Comparison of ENCODE assay signal across 8 cellular contexts in genomic region chr15:64809649-64810498, GRCh38. TPM values are rescaled to one million over a fixed set of nuclear protein-coding genes. Genes with fewer than 3 reads are reported as not detected.
A peak's percentile ranks its signal among the peaks of the same experiment; 100 is the strongest.
DNase-seq lines count a peak whose midpoint lies in the region; ATAC-seq and TF ChIP-seq lines count a peak whose summit lies in the region.

No MANE protein-coding gene starts in this region.

- TF ChIP-seq EP300 in gastroesophageal sphincter (IDR thresholded peaks at IDR 0.05) (no peak), tibial nerve (IDR thresholded peaks at IDR 0.05) (no peak)

- H3K4me1 ChIP-seq in RWPE2 (ENCODE audit: insufficient read depth, poor library complexity, severe bottlenecking) (no peaks in the 10 kb centered on the region), gastroesophageal sphincter (peaks cover 0 to 51% (median 5%) of the 10 kb centered on the region in 3 donors), tibial nerve (peaks cover 0 to 3% (median 0%) of the 10 kb centered on the region in 4 donors)

- no peaks in the 10 kb centered on the region for H3K27me3 ChIP-seq in RWPE2 (ENCODE audit: insufficient read depth, poor library complexity, severe bottlenecking)
- H3K27me3 ChIP-seq in gastroesophageal sphincter, result no peaks in the 10 kb centered on the region
- H3K27me3 ChIP-seq in tibial nerve, result peaks cover 0 to 6% of the 10 kb centered on the region in 2 donors

- H3K27ac ChIP-seq in RWPE2 (ENCODE audit: poor library complexity, severe bottlenecking) (no peak overlapping the region), gastroesophageal sphincter (peak overlapping the region; percentile 92 to 94 (median 93)), tibial nerve (no peak overlapping the region)

- H3K4me3 ChIP-seq in RWPE2 (ENCODE audit: severe bottlenecking) (no peak overlapping the region), gastroesophageal sphincter (no peak overlapping the region), tibial nerve (no peak overlapping the region)

- H3K9me3 ChIP-seq in RWPE2 (ENCODE audit: severe bottlenecking) (no peaks in the 10 kb centered on the region), gastroesophageal sphincter (no peaks in the 10 kb centered on the region), tibial nerve (no peaks in the 10 kb centered on the region)

- WGBS in gastroesophageal sphincter (ENCODE audit: low coverage in 1 of 2), 2 donors, result 26% methylated on average over 7 of the region's 14 CpGs; no CpG with 5 or more reads in 1 of the 2 donors
- 29 to 31% methylated on average over 14 of the region's 14 CpGs for WGBS in tibial nerve, 2 donors

- DNase-seq in EL (peak; percentile 69), LoVo (ENCODE audit: low spot score) (peak; percentile 80), RWPE2 (ENCODE audit: low spot score) (peak; percentile 85), nucleus accumbens (lab: John Stamatoyannopoulos, UW) (peak in 50 of 56 donors; percentile 7 to 87 (median 49)), tibial nerve (ENCODE audit: low spot score in 2 of 2) (peak; percentile 71 to 91)
- DNase-seq in activated T-helper 9 cell treated with anti-CD3 and anti-CD28 coated beads, Interleukin-2, amount 50 U/mL, for 16 hours (ENCODE audit: low read depth), result peak; percentile 39

- TF ChIP-seq POLR2A in gastroesophageal sphincter (IDR thresholded peaks at IDR 0.05) (no peak), tibial nerve (IDR thresholded peaks at IDR 0.05) (no peak)

- ATAC-seq in RWPE2 (ENCODE audit: low read depth) (peak; percentile 82), gastroesophageal sphincter (peak; percentile 84), HG03432 (IDR thresholded peaks at IDR 0.05; ENCODE audit: unreplicated experiment) (no peak)

- H3K36me3 ChIP-seq in RWPE2 (ENCODE audit: low read depth), result no peaks in the 10 kb centered on the region
- H3K36me3 ChIP-seq in gastroesophageal sphincter, result no peaks in the 10 kb centered on the region
- H3K36me3 ChIP-seq in tibial nerve, result no peaks in the 10 kb centered on the region

- peak; percentile 100 for TF ChIP-seq CTCF in RWPE2 (IDR thresholded peaks at IDR 0.05; ENCODE audit: poor library complexity, severe bottlenecking)
- TF ChIP-seq CTCF in gastroesophageal sphincter (IDR thresholded peaks at IDR 0.05), result peak in 3 of 4 experiments; percentile 95 to 97 (median 97)
- TF ChIP-seq CTCF in tibial nerve (IDR thresholded peaks at IDR 0.05), result peak; percentile 87 to 94 (median 90)

RNA-seq across cellular contexts. Expression of gene PIF1, which starts 15.6 kb away (rescaled TPM):
- total RNA-seq in gastroesophageal sphincter (1 to 10 TPM; 1.6 to 3.4 (median 2.3) TPM), tibial nerve (1 to 10 TPM in 2 of 4 donors, under 1 TPM in 1, not detected in 1; 0.39 to 2.4 (median 1.1) TPM)

RNA-seq across cellular contexts. Expression of gene PLEKHO2, which starts 31.8 kb away (rescaled TPM):
- total RNA-seq in gastroesophageal sphincter, result 10 to 100 TPM; 27.1 to 47.9 (median 43.1) TPM
- total RNA-seq in tibial nerve, result 10 to 100 TPM; 40.8 to 69.9 (median 60.2) TPM

RNA-seq across cellular contexts. Expression of gene RBPMS2, which starts 34.5 kb away (rescaled TPM):
- total RNA-seq in gastroesophageal sphincter, result 10 to 100 TPM; 14.6 to 47.8 (median 33.9) TPM
- 1 to 10 TPM in 3 of 4 donors, under 1 TPM in 1; 0.22 to 5.4 (median 1.8) TPM for total RNA-seq in tibial nerve

Comparison
In these comparisons a context has a peak if more than half of its experiments do, and no peak if none do; other contexts are left out.
1. H3K27ac ChIP-seq: peak in gastroesophageal sphincter (4 of 4); none in RWPE2 (single experiment) and tibial nerve (0 of 4).
2. Peak in every context shown above with its lines, with median percentiles within 50 percentile points of each other: DNase-seq and CTCF ChIP-seq.